Comparison of ENCODE assay signal across 41 cellular contexts in the genomic region with DNA sequence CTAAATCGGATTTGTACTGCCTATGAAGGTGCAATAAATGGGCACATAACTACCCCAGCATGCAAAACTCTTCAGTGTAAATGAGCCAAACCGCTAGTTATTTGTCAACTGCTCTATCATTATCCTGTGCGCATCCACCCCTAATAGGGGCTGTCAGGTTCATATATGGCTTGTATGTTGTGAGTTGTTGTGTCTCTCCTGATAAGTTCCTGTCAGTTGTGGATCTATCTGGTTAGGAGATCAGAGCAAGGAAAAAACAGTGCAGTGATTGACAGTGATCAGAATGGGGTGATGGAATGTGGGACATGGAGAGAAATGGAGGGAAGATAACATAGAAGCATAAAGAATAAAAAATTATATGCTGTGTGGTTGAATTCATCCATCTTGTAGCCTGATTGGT.
"Had no signal": no experiment of that assay in that cellular context is flagged by ENCODE, and none has a peak within 500 bp of the region (broad histone marks: within the 10 kb centered on the region; RNA-seq: fewer than 3 reads in every experiment).

No MANE protein-coding gene starts in this region.

- H3K27ac ChIP-seq: adrenal gland, ascending aorta, body of pancreas, brain microvascular endothelial cell, breast epithelium, cardiac muscle cell had no signal

- H3K27me3 Mint-ChIP-seq: activated naive CD4-positive, alpha-beta T cell treated with anti-CD3 and anti-CD28 coated beads, Interleukin-2, amount 10 ng/mL, durations not matched to agents 7 days and 5 days; activated naive CD4-positive, alpha-beta T cell treated with anti-CD3 and anti-CD28 coated beads, Interleukin-2, amount 50 U/mL, for 24 hours; activated naive CD8-positive, alpha-beta T cell; activated naive CD8-positive, alpha-beta T cell treated with anti-CD3 and anti-CD28 coated beads for 36 hours; activated naive CD8-positive, alpha-beta T cell treated with anti-CD3 and anti-CD28 coated beads, Interleukin-2, amount 10 ng/mL, durations not matched to agents 7 days and 5 days; activated naive CD8-positive, alpha-beta T cell treated with anti-CD3 and anti-CD28 coated beads, Interleukin-2, amount 50 U/mL, for 24 hours; activated T-cell treated with anti-CD3 and anti-CD28 coated beads, Interleukin-2, amount 50 U/mL, for 24 hours; activated T-helper 17 cell treated with anti-CD3 and anti-CD28 coated beads, Interleukin-2, amount 50 U/mL, for 72 hours; brain; central memory CD8-positive, alpha-beta T cell had no signal

- H3K4me3 Mint-ChIP-seq: activated naive CD4-positive, alpha-beta T cell treated with anti-CD3 and anti-CD28 coated beads for 36 hours; activated naive CD4-positive, alpha-beta T cell treated with anti-CD3 and anti-CD28 coated beads, Interleukin-2, amount 10 ng/mL, durations not matched to agents 7 days and 5 days; activated naive CD4-positive, alpha-beta T cell treated with anti-CD3 and anti-CD28 coated beads, Interleukin-2, amount 50 U/mL, for 24 hours; activated naive CD8-positive, alpha-beta T cell; activated naive CD8-positive, alpha-beta T cell treated with anti-CD3 and anti-CD28 coated beads for 36 hours; activated naive CD8-positive, alpha-beta T cell treated with anti-CD3 and anti-CD28 coated beads, Interleukin-2, amount 10 ng/mL, durations not matched to agents 7 days and 5 days; activated naive CD8-positive, alpha-beta T cell treated with anti-CD3 and anti-CD28 coated beads, Interleukin-2, amount 50 U/mL, for 24 hours; activated T-cell treated with anti-CD3 and anti-CD28 coated beads, Interleukin-2, amount 50 U/mL, for 24 hours; activated T-cell treated with anti-CD3 and anti-CD28 coated beads, Interleukin-2, amount 50 U/mL, for 4 hours; activated T-cell treated with anti-CD3 and anti-CD28 coated beads, Interleukin-2, amount 50 U/mL, for 72 hours; activated T-helper 1 cell treated with anti-CD3 and anti-CD28 coated beads, Interleukin-12 subunit alpha, Interleukin-12 subunit beta, Interleukin-2, Interleukin-4 antibody, amounts not matched to agents 30 ng/mL and 10 ng/mL and 1 ng/mL, durations not matched to agents 14 hours and 24 hours and 36 hours; activated T-helper 17 cell treated with anti-CD3 and anti-CD28 coated beads, Interleukin-2, amount 50 U/mL, for 72 hours; brain; central memory CD8-positive, alpha-beta T cell had no signal

- H3K4me1 ChIP-seq: adrenal gland, body of pancreas had no signal

- FAIRE-seq: astrocyte, bronchial epithelial cell had no signal

- H3K4me3 ChIP-seq: adrenal gland, ascending aorta, body of pancreas, breast epithelium, cardiac muscle cell had no signal

- H3K9me3 ChIP-seq: adrenal gland, ascending aorta, body of pancreas, breast epithelium had no signal

- H3K27ac Mint-ChIP-seq: activated naive CD4-positive, alpha-beta T cell treated with anti-CD3 and anti-CD28 coated beads for 36 hours; activated naive CD4-positive, alpha-beta T cell treated with anti-CD3 and anti-CD28 coated beads, Interleukin-2, amount 10 ng/mL, durations not matched to agents 7 days and 5 days; activated naive CD4-positive, alpha-beta T cell treated with anti-CD3 and anti-CD28 coated beads, Interleukin-2, amount 50 U/mL, for 24 hours; activated naive CD4-positive, alpha-beta T cell treated with anti-CD3 and anti-CD28 coated beads, Interleukin-2, amount 50 U/mL, for 72 hours; activated naive CD8-positive, alpha-beta T cell; activated naive CD8-positive, alpha-beta T cell treated with anti-CD3 and anti-CD28 coated beads for 36 hours; activated naive CD8-positive, alpha-beta T cell treated with anti-CD3 and anti-CD28 coated beads, Interleukin-2, amount 10 ng/mL, durations not matched to agents 7 days and 5 days; activated naive CD8-positive, alpha-beta T cell treated with anti-CD3 and anti-CD28 coated beads, Interleukin-2, amount 50 U/mL, for 24 hours; activated T-cell treated with anti-CD3 and anti-CD28 coated beads, Interleukin-2, amount 50 U/mL, for 24 hours; activated T-cell treated with anti-CD3 and anti-CD28 coated beads, Interleukin-2, amount 50 U/mL, for 72 hours; activated T-helper 1 cell treated with anti-CD3 and anti-CD28 coated beads, Interleukin-12 subunit alpha, Interleukin-12 subunit beta, Interleukin-2, Interleukin-4 antibody, amounts not matched to agents 30 ng/mL and 10 ng/mL and 1 ng/mL, durations not matched to agents 14 hours and 24 hours and 36 hours; activated T-helper 17 cell treated with anti-CD3 and anti-CD28 coated beads, Interleukin-2, amount 50 U/mL, for 72 hours; activated T-helper 2 cell treated with anti-CD3 and anti-CD28 coated beads, Interferon-gamma antibody, Interleukin-2, Interleukin-4, amounts not matched to agents 10 μg/mL and 5 μg/mL and 100 μg/mL, durations not matched to agents 14 hours and 24 hours and 36 hours; brain had no signal

- DNase-seq: activated effector memory CD4-positive, alpha-beta T cell treated with anti-CD3 and anti-CD28 coated beads, Interleukin-2, amount 50 U/mL, for 16 hours; activated effector memory CD4-positive, alpha-beta T cell treated with Interleukin-2 at 50 U/mL for 16 hours; activated gamma-delta T cell; activated gamma-delta T cell treated with Interleukin-2 at 50 U/mL for 16 hours; activated naive CD4-positive, alpha-beta T cell; activated naive CD4-positive, alpha-beta T cell treated with anti-CD3 and anti-CD28 coated beads for 36 hours; activated naive CD4-positive, alpha-beta T cell treated with anti-CD3 and anti-CD28 coated beads, Interleukin-2, amount 10 ng/mL, durations not matched to agents 7 days and 5 days; activated naive CD4-positive, alpha-beta T cell treated with anti-CD3 and anti-CD28 coated beads, Interleukin-2, amount 50 U/mL, for 16 hours; activated naive CD4-positive, alpha-beta T cell treated with Interleukin-2 at 50 U/mL for 16 hours; activated naive CD8-positive, alpha-beta T cell treated with anti-CD3 and anti-CD28 coated beads for 36 hours; activated naive CD8-positive, alpha-beta T cell treated with anti-CD3 and anti-CD28 coated beads, Interleukin-2, amount 10 ng/mL, durations not matched to agents 7 days and 5 days; activated naive CD8-positive, alpha-beta T cell treated with anti-CD3 and anti-CD28 coated beads, Interleukin-2, amount 50 U/mL, for 24 hours; activated T-cell treated with anti-CD3 and anti-CD28 coated beads for 4 hours; activated T-cell treated with anti-CD3 and anti-CD28 coated beads, Interleukin-2, amount 50 U/mL, for 1 hour; activated T-cell treated with anti-CD3 and anti-CD28 coated beads, Interleukin-2, amount 50 U/mL, for 24 hours; activated T-cell treated with anti-CD3 and anti-CD28 coated beads, Interleukin-2, amount 50 U/mL, for 4 hours; activated T-cell treated with anti-CD3 and anti-CD28 coated beads, Interleukin-2, amount 50 U/mL, for 48 hours; activated T-cell treated with anti-CD3 and anti-CD28 coated beads, Interleukin-2, amount 50 U/mL, for 72 hours; adrenal gland; amniotic stem cell; amygdala; anterior cingulate cortex; aorta; body of pancreas; brain microvascular endothelial cell; caudate nucleus; central memory CD4-positive, alpha-beta T cell; cerebellar nuclear complex had no signal

- H3K27me3 ChIP-seq: adrenal gland, ascending aorta, body of pancreas, brain microvascular endothelial cell, breast epithelium, cardiac muscle cell had no signal

- H3K4me1 Mint-ChIP-seq: activated naive CD4-positive, alpha-beta T cell treated with anti-CD3 and anti-CD28 coated beads, Interleukin-2, amount 10 ng/mL, durations not matched to agents 7 days and 5 days; activated naive CD4-positive, alpha-beta T cell treated with anti-CD3 and anti-CD28 coated beads, Interleukin-2, amount 50 U/mL, for 24 hours; activated naive CD8-positive, alpha-beta T cell treated with anti-CD3 and anti-CD28 coated beads for 36 hours; activated naive CD8-positive, alpha-beta T cell treated with anti-CD3 and anti-CD28 coated beads, Interleukin-2, amount 10 ng/mL, durations not matched to agents 7 days and 5 days; activated naive CD8-positive, alpha-beta T cell treated with anti-CD3 and anti-CD28 coated beads, Interleukin-2, amount 50 U/mL, for 24 hours; activated T-helper 17 cell treated with anti-CD3 and anti-CD28 coated beads, Interleukin-2, amount 50 U/mL, for 72 hours; central memory CD8-positive, alpha-beta T cell had no signal

- H3K36me3 Mint-ChIP-seq: activated naive CD4-positive, alpha-beta T cell treated with anti-CD3 and anti-CD28 coated beads, Interleukin-2, amount 10 ng/mL, durations not matched to agents 7 days and 5 days; activated naive CD4-positive, alpha-beta T cell treated with anti-CD3 and anti-CD28 coated beads, Interleukin-2, amount 50 U/mL, for 24 hours; activated naive CD4-positive, alpha-beta T cell treated with anti-CD3 and anti-CD28 coated beads, Interleukin-2, amount 50 U/mL, for 72 hours; activated naive CD8-positive, alpha-beta T cell; activated naive CD8-positive, alpha-beta T cell treated with anti-CD3 and anti-CD28 coated beads for 36 hours; activated naive CD8-positive, alpha-beta T cell treated with anti-CD3 and anti-CD28 coated beads, Interleukin-2, amount 10 ng/mL, durations not matched to agents 7 days and 5 days; brain had no signal

- H3K9me3 Mint-ChIP-seq: activated naive CD8-positive, alpha-beta T cell treated with anti-CD3 and anti-CD28 coated beads for 36 hours had no signal

- H3K36me3 ChIP-seq: adrenal gland, ascending aorta, brain microvascular endothelial cell, breast epithelium, cardiac muscle cell had no signal
